In genomic region chr3:10339376-10339955, GRCh38 we compare ENCODE assay signal across 1 cellular context.
TF ChIP-seq lines count a peak whose summit lies in the region.

No MANE protein-coding gene starts in this region.

TF ChIP-seq in K562, 482 proteins besides CTCF, POLR2A, EP300 and RAD21:
- TF ChIP-seq RBM14 (IDR thresholded peaks at IDR 0.05; ENCODE audit: borderline replicate concordance, insufficient read depth, low read depth, low read length) (no peak), EGR1 (conservative IDR thresholded peaks at IDR 0.05) (no peak), PURB (CRISPR knock-in tag; IDR thresholded peaks at IDR 0.05; ENCODE audit: low read depth) (no peak), PHTF2 (CRISPR knock-in tag; IDR thresholded peaks at IDR 0.05) (no peak), FOXJ3 (CRISPR knock-in tag; IDR thresholded peaks at IDR 0.05) (no peak), SP2 (IDR thresholded peaks at IDR 0.05; ENCODE audit: extremely low read depth, low read depth, low read length, poor library complexity, severe bottlenecking) (no peak), NEUROD1 (IDR thresholded peaks at IDR 0.05; ENCODE audit: borderline replicate concordance, low read depth, low read length, partially characterized antibody) (no peak), PATZ1 (CRISPR knock-in tag; IDR thresholded peaks at IDR 0.05; ENCODE audit: borderline replicate concordance) (no peak), STAT6 (CRISPR knock-in tag; IDR thresholded peaks at IDR 0.05) (no peak), TSC22D4 (tag; IDR thresholded peaks at IDR 0.05) (no peak), NONO (IDR thresholded peaks at IDR 0.05; ENCODE audit: low read depth in 2 of 2, low read length in 1 of 2) (no peak), MAFF (IDR thresholded peaks at IDR 0.05; ENCODE audit: low read length) (no peak), SNAPC5 (CRISPR knock-in tag; IDR thresholded peaks at IDR 0.05) (no peak), POLR2G (IDR thresholded peaks at IDR 0.05; ENCODE audit: low read depth, low read length) (no peak)
